In genomic region chr10:94061026-94061425, GRCh38 we compare ENCODE assay signal across 9 cellular contexts.
"Had no signal": no experiment of that assay in that cellular context is flagged by ENCODE, and none has a peak within 500 bp of the region (broad histone marks: within the 10 kb centered on the region; RNA-seq: fewer than 3 reads in every experiment).

No MANE protein-coding gene starts in this region.

- H3K4me3 ChIP-seq: GM23248 had no signal

- FAIRE-seq: H54, HTR-8/SVneo had no signal

- H2AFZ ChIP-seq: GM23248 had no signal

- H3K9ac ChIP-seq: GM23248, KMS-11 had no signal

- DNase-seq: GM23248, GOT3, H9, HCEC 1CT, IMR-90, KBM-7 had no signal

- H3K27ac ChIP-seq: GM23248, KMS-11 had no signal

- H3K4me2 ChIP-seq: KMS-11 had no signal
